ENCODE assay signal across 14 cellular contexts in genomic region chr1:170218261-170218660, GRCh38.
"Had no signal": no experiment of that assay in that cellular context is flagged by ENCODE, and none has a peak within 500 bp of the region (broad histone marks: within the 10 kb centered on the region; RNA-seq: fewer than 3 reads in every experiment).

No MANE protein-coding gene starts in this region.

- H3K4me3 ChIP-seq: right atrium auricular region, suprapubic skin, upper lobe of left lung had no signal

- H3K9me3 ChIP-seq: right atrium auricular region, suprapubic skin, upper lobe of left lung had no signal

- H3K27ac ChIP-seq: brain microvascular endothelial cell, suprapubic skin, upper lobe of left lung had no signal

- H3K4me1 ChIP-seq: upper lobe of left lung had no signal

- DNase-seq: activated CD4-positive, alpha-beta T cell treated with anti-CD3 and anti-CD28 coated beads for 4 hours; activated CD8-positive, alpha-beta memory T cell treated with anti-CD3 and anti-CD28 coated beads, Interleukin-2, amount 50 U/mL, for 48 hours; activated CD8-positive, alpha-beta T cell treated with anti-CD3 and anti-CD28 coated beads for 36 hours; activated naive CD8-positive, alpha-beta T cell treated with anti-CD3 and anti-CD28 coated beads for 36 hours; brain microvascular endothelial cell; cerebellar nuclear complex; dermis blood vessel endothelial cell; effector memory CD8-positive, alpha-beta T cell; kidney glomerular epithelial cell; stimulated activated naive CD8-positive, alpha-beta T cell treated with anti-CD3 and anti-CD28 coated beads, Interleukin-15, Interleukin-2, amounts not matched to agents 100 U/mL and 50 U/mL, for 24 hours; T-helper 2 cell; upper lobe of left lung had no signal

- H3K27me3 ChIP-seq: brain microvascular endothelial cell, right atrium auricular region, suprapubic skin, upper lobe of left lung had no signal

- H3K36me3 ChIP-seq: brain microvascular endothelial cell, right atrium auricular region, suprapubic skin, upper lobe of left lung had no signal
